In genomic region chr2:43490387-43490786, GRCh38 we compare ENCODE assay signal across 19 cellular contexts.
DNase-seq lines count a peak whose midpoint lies in the region; ATAC-seq, FAIRE-seq and TF ChIP-seq lines count a peak whose summit lies in the region.
"Had no signal": no experiment of that assay in that cellular context is flagged by ENCODE, and none has a peak within 500 bp of the region (broad histone marks: within the 10 kb centered on the region; RNA-seq: fewer than 3 reads in every experiment).

No MANE protein-coding gene starts in this region.

- no peaks in the 10 kb centered on the region for H3K27me3 ChIP-seq in KMS-11 (ENCODE audit: insufficient read depth, low read depth)
- no peaks in the 10 kb centered on the region for H3K27me3 ChIP-seq in mammary epithelial cell (ENCODE audit: insufficient read depth, low read length)
- H3K27me3 ChIP-seq: BLaER1 had no signal

- intact Hi-C loops in mammary epithelial cell (cut with micrococcal nuclease): no loop called here

- H3K36me3 ChIP-seq in KMS-11 (ENCODE audit: insufficient read depth): no peaks in the 10 kb centered on the region
- no peaks in the 10 kb centered on the region for H3K36me3 ChIP-seq in mammary epithelial cell (ENCODE audit: insufficient read depth, low read length)

- ATAC-seq in memory B cell (ENCODE audit: low read depth) (no peak), HG03565 (IDR thresholded peaks at IDR 0.05; ENCODE audit: unreplicated experiment) (no peak)
- ATAC-seq: HCT116, Panc1, T-cell had no signal

- 29% methylated on average over 1 of the region's 1 CpG for WGBS in mammary epithelial cell (ENCODE audit: low coverage, missing lambda C conversion rate)

- dilution Hi-C loops in mammary epithelial cell (cut with HindIII; ENCODE audit: low sequenced_read_pairs): no loop called here

- no peak overlapping the region for H3K9ac ChIP-seq in KMS-11
- no peak overlapping the region for H3K9ac ChIP-seq in mammary epithelial cell (ENCODE audit: insufficient read depth, low read length)
- H3K9ac ChIP-seq: BLaER1, GM23248 had no signal

- no peak overlapping the region for H2AFZ ChIP-seq in KMS-11 (ENCODE audit: low read depth)
- H2AFZ ChIP-seq in mammary epithelial cell (ENCODE audit: low read depth, low read length): no peak overlapping the region
- H2AFZ ChIP-seq: GM23248 had no signal

- TF ChIP-seq CTCF in KMS-11 (conservative IDR thresholded peaks at IDR 0.05; ENCODE audit: low read depth, low read length) (no peak), mammary epithelial cell (conservative IDR thresholded peaks at IDR 0.05 in 1 of 2, IDR thresholded peaks at IDR 0.05 in 1 of 2; ENCODE audit: extremely low read depth in 1 of 2, insufficient read depth in 1 of 2, low read depth in 1 of 2, low read length in 2 of 2) (no peak)

- H3K4me1 ChIP-seq in KMS-11 (ENCODE audit: low read depth, poor library complexity, severe bottlenecking) (peaks cover 22% of the 10 kb centered on the region), mammary epithelial cell (ENCODE audit: insufficient read depth, low read length) (peaks cover 13% of the 10 kb centered on the region)
- H3K4me1 ChIP-seq: BLaER1 had no signal

- CTCF ChIA-PET in mammary epithelial cell (lab: Charles Lee; ENCODE audit: low non-redundant PET): no interaction called here

- H4K20me1 ChIP-seq in KMS-11 (ENCODE audit: insufficient read depth): no peaks in the 10 kb centered on the region
- H4K20me1 ChIP-seq in mammary epithelial cell (ENCODE audit: insufficient read depth, low read length): no peaks in the 10 kb centered on the region
- H4K20me1 ChIP-seq: BLaER1 had no signal

- H3K9me3 Mint-ChIP-seq in memory B cell: no peaks in the 10 kb centered on the region
- H3K9me3 Mint-ChIP-seq: CD4-positive, alpha-beta memory T cell; T-cell had no signal

- H3K4me3 Mint-ChIP-seq in memory B cell: no peak overlapping the region
- H3K4me3 Mint-ChIP-seq: CD4-positive, alpha-beta memory T cell; T-cell had no signal

- H3K4me2 ChIP-seq in KMS-11 (peak overlapping the region; percentile 1; the same call in 1 of the 2 replicates), mammary epithelial cell (ENCODE audit: insufficient read depth, low read depth, low read length) (no peak overlapping the region)
- H3K4me2 ChIP-seq: BLaER1 had no signal

- H3K27me3 Mint-ChIP-seq in memory B cell: no peaks in the 10 kb centered on the region
- H3K27me3 Mint-ChIP-seq: CD4-positive, alpha-beta memory T cell; T-cell had no signal

- no peaks in the 10 kb centered on the region for H3K79me2 ChIP-seq in KMS-11 (ENCODE audit: insufficient read depth, low read depth)
- H3K79me2 ChIP-seq in mammary epithelial cell (ENCODE audit: insufficient read depth, low read length): no peaks in the 10 kb centered on the region

- BruUV-seq in mammary epithelial cell (replicated peaks; lab: Mats Ljungman, UMichigan): no TSS peak

- H3K27ac Mint-ChIP-seq in memory B cell: peak overlapping the region; percentile 38
- H3K27ac Mint-ChIP-seq: T-cell had no signal

- no peaks in the 10 kb centered on the region for H3K4me1 Mint-ChIP-seq in memory B cell
- H3K4me1 Mint-ChIP-seq: T-cell had no signal

- peaks cover 7% of the 10 kb centered on the region for H3K36me3 Mint-ChIP-seq in memory B cell

- DNase-seq in GM18507 (ENCODE audit: extremely low spot score, insufficient read length, low read depth) (no peak), mammary epithelial cell (peak; percentile 33), memory B cell (ENCODE audit: low spot score in 2 of 2) (no peak), NCI-H82 treated with DMSO at 0.1 percent for 48 hours (lab: John Stamatoyannopoulos, UW; ENCODE audit: unreplicated experiment) (no peak), NCI-H1694 (lab: John Stamatoyannopoulos, UW) (no peak), epidermal melanocyte (ENCODE audit: insufficient read length, low spot score) (no peak)
- DNase-seq: ACHN; CD4-positive, alpha-beta memory T cell; DND-41; NCI-H1105; NCI-H2081 treated with DMSO at 0.1 percent for 48 hours; T-cell had no signal

- H3K9me3 ChIP-seq in mammary epithelial cell (replicated peaks; ENCODE audit: insufficient read depth, low read length): no peaks in the 10 kb centered on the region
- H3K9me3 ChIP-seq: BLaER1 had no signal

- in situ Hi-C loops in mammary epithelial cell (cut with MboI; ENCODE audit: low sequenced_read_pairs in 2 of 2): no loop called here

- H3K4me3 ChIP-seq in KMS-11 (IDR thresholded peaks at IDR 0.05; ENCODE audit: insufficient read depth, low read depth, low read length) (no peak overlapping the region), mammary epithelial cell (replicated peaks in 1 of 3; ENCODE audit: insufficient read depth in 1 of 3, low read depth in 2 of 3, low read length in 3 of 3) (no peak overlapping the region)
- H3K4me3 ChIP-seq: BLaER1, GM23248 had no signal

- H3K27ac ChIP-seq in KMS-11 (no peak overlapping the region), mammary epithelial cell (ENCODE audit: insufficient read depth, low read depth, low read length) (no peak overlapping the region)
- H3K27ac ChIP-seq: BLaER1, GM23248 had no signal

- peak; percentile 38 for FAIRE-seq in GM18507 (lab: Jason Lieb, UNC)
- FAIRE-seq: GM12891 had no signal
